17 cellular contexts compared by ENCODE assay signal in the genomic region with DNA sequence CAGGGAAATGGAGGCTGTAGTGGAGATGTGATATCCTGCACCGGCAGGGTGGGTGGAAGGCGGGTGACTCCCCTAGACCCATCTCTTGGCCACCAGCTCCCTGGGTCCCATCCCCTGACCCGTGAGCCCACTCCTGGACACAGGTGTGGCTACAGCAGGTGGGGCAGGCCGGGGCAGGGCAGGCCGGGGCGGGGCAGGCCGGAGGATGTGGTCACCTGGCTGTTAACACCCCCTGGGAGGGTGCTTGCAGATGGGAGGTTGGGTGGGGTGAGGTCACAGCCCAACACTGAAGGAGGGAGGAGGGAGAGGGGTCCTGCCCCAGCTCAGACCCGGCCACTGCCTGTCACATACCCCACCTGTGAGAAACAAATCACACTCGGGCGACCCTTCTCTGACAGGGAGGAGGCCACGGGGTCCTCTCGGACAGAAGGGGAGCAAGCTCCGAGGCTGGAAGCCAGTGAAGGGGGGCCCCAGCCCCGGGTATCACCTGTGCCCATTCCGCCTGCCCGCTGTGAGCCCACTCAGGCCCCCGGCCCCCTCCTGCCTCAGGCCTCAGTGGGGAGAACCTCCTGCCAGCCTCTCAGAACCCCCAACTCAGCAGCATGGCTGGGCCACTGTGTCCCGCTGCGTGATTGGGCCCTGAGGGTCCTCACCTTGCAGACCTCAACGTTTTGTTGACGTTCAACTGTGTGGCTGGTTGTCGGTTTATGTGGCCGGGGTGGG.
DNase-seq lines count a peak whose midpoint lies in the region; ATAC-seq, FAIRE-seq and TF ChIP-seq lines count a peak whose summit lies in the region.
"Had no signal": no experiment of that assay in that cellular context is flagged by ENCODE, and none has a peak within 500 bp of the region (broad histone marks: within the 10 kb centered on the region; RNA-seq: fewer than 3 reads in every experiment).

No MANE protein-coding gene starts in this region.

- H3K36me3 Mint-ChIP-seq in astrocyte (ENCODE audit: low read depth, unreplicated experiment): no peaks in the 10 kb centered on the region

- no peak for TF ChIP-seq POLR2A in spleen (IDR thresholded peaks at IDR 0.05)

- H3K4me2 ChIP-seq in astrocyte (ENCODE audit: low read length): no peak overlapping the region

- H3K9ac ChIP-seq in astrocyte (ENCODE audit: low read length): no peak overlapping the region

- TF ChIP-seq CTCF in astrocyte (IDR thresholded peaks at IDR 0.05; ENCODE audit: insufficient read depth, low read depth, low read length) (no peak), spleen (IDR thresholded peaks at IDR 0.05 in 8 of 11, conservative IDR thresholded peaks at IDR 0.05 in 3 of 11) (no peak)

- H3K4me1 ChIP-seq in astrocyte (ENCODE audit: insufficient read depth, low read length) (no peaks in the 10 kb centered on the region), spleen (no peaks in the 10 kb centered on the region)
- H3K4me1 ChIP-seq: Caco-2, HAP-1 had no signal

- no peaks in the 10 kb centered on the region for H3K9me3 ChIP-seq in astrocyte (ENCODE audit: insufficient read depth, low read depth, low read length)
- peaks cover 0 to 6% (median 0%) of the 10 kb centered on the region in 8 donors for H3K9me3 ChIP-seq in spleen
- H3K9me3 ChIP-seq: Caco-2, HAP-1 had no signal

- H3K79me2 ChIP-seq in astrocyte (ENCODE audit: insufficient read depth, low read length): no peaks in the 10 kb centered on the region

- H3K36me3 ChIP-seq in astrocyte (ENCODE audit: insufficient read depth, low read length): no peaks in the 10 kb centered on the region
- no peaks in the 10 kb centered on the region for H3K36me3 ChIP-seq in spleen
- H3K36me3 ChIP-seq: HAP-1 had no signal

- intact Hi-C loops in spleen (cut with DNase I; ENCODE audit: low total_unique reads): no loop called here

- H3K4me3 ChIP-seq in astrocyte (ENCODE audit: insufficient read depth, low read depth, low read length): no peak overlapping the region
- H3K4me3 ChIP-seq in spleen: no peak overlapping the region
- H3K4me3 ChIP-seq: HAP-1 had no signal

- no peak for DNase-seq in stimulated activated naive CD8-positive, alpha-beta T cell treated with anti-CD3 and anti-CD28 coated beads, Interleukin-15, amount 100 ng/mL, for 72 hours
- DNase-seq in stimulated activated naive CD8-positive, alpha-beta T cell treated with anti-CD3 and anti-CD28 coated beads, Interleukin-15, Interleukin-2, amounts not matched to agents 100 U/mL and 50 U/mL, for 24 hours: no peak
- DNase-seq in astrocyte (ENCODE audit: low read depth) (no peak), spleen (peak; percentile 61), C1 segment of cervical spinal cord (lab: John Stamatoyannopoulos, UW) (no peak), amygdala (lab: John Stamatoyannopoulos, UW) (no peak), NCI-H1694 treated with DMSO at 0.1 percent for 48 hours (lab: John Stamatoyannopoulos, UW) (no peak)
- DNase-seq: Caco-2; CD8-positive, alpha-beta memory T cell; DND-41; GDM1; GOT3 had no signal

- no peak overlapping the region for H2AFZ ChIP-seq in astrocyte (ENCODE audit: low read depth, low read length)

- no peaks in the 10 kb centered on the region for H4K20me1 ChIP-seq in astrocyte (ENCODE audit: insufficient read depth, low read length)

- FAIRE-seq in astrocyte (lab: Jason Lieb, UNC): no peak
- FAIRE-seq: A204.1, GM12892 had no signal

- H3K27me3 Mint-ChIP-seq in stimulated activated naive CD8-positive, alpha-beta T cell treated with anti-CD3 and anti-CD28 coated beads, Interleukin-15, amount 100 ng/mL, for 72 hours: peaks cover 46% of the 10 kb centered on the region
- H3K27me3 Mint-ChIP-seq in astrocyte (ENCODE audit: low read depth, unreplicated experiment): peaks cover 37% of the 10 kb centered on the region

- no peaks in the 10 kb centered on the region for H3K9me3 Mint-ChIP-seq in stimulated activated naive CD8-positive, alpha-beta T cell treated with anti-CD3 and anti-CD28 coated beads, Interleukin-15, amount 100 ng/mL, for 72 hours
- H3K9me3 Mint-ChIP-seq in astrocyte (ENCODE audit: unreplicated experiment): peaks cover under 1% of the 10 kb centered on the region

- H3K4me3 Mint-ChIP-seq in stimulated activated naive CD8-positive, alpha-beta T cell treated with anti-CD3 and anti-CD28 coated beads, Interleukin-15, amount 100 ng/mL, for 72 hours: no peak overlapping the region
- H3K4me3 Mint-ChIP-seq in astrocyte (ENCODE audit: unreplicated experiment): no peak overlapping the region
- H3K4me3 Mint-ChIP-seq: B cell; CD8-positive, alpha-beta memory T cell; IgD-negative memory B cell had no signal

- 53 to 69% (median 63%) methylated on average over 15 to 23 of the region's 23 CpGs for WGBS in spleen, 5 donors

- H3K27me3 ChIP-seq in astrocyte (ENCODE audit: insufficient read depth, low read length): peaks cover 5% of the 10 kb centered on the region
- peaks cover 0 to 91% (median 38%) of the 10 kb centered on the region in 7 donors for H3K27me3 ChIP-seq in spleen (replicated peaks in 1 of 7)

- no peak overlapping the region for H3K27ac Mint-ChIP-seq in stimulated activated naive CD8-positive, alpha-beta T cell treated with anti-CD3 and anti-CD28 coated beads, Interleukin-15, amount 100 ng/mL, for 72 hours
- H3K27ac Mint-ChIP-seq in astrocyte (ENCODE audit: unreplicated experiment): peak overlapping the region; percentile 77
- H3K27ac Mint-ChIP-seq: B cell; CD8-positive, alpha-beta memory T cell; IgD-negative memory B cell had no signal

- H3K27ac ChIP-seq in astrocyte (ENCODE audit: low read depth, low read length) (no peak overlapping the region), spleen (no peak overlapping the region)

- peak; percentile 29 for ATAC-seq in stimulated activated naive CD8-positive, alpha-beta T cell treated with anti-CD3 and anti-CD28 coated beads, Interleukin-15, amount 100 ng/mL, for 72 hours
- no peak for ATAC-seq in stimulated activated naive CD8-positive, alpha-beta T cell treated with anti-CD3 and anti-CD28 coated beads, Interleukin-15, Interleukin-2, amounts not matched to agents 100 U/mL and 50 U/mL, for 24 hours

- H3K4me1 Mint-ChIP-seq in stimulated activated naive CD8-positive, alpha-beta T cell treated with anti-CD3 and anti-CD28 coated beads, Interleukin-15, amount 100 ng/mL, for 72 hours: no peaks in the 10 kb centered on the region
- H3K4me1 Mint-ChIP-seq in astrocyte (ENCODE audit: low read depth, unreplicated experiment): no peaks in the 10 kb centered on the region
- H3K4me1 Mint-ChIP-seq: B cell; CD8-positive, alpha-beta memory T cell; IgD-negative memory B cell had no signal
